28 cellular contexts compared by ENCODE assay signal in genomic region chr2:34664266-34664665, GRCh38.
"Had no signal": no experiment of that assay in that cellular context is flagged by ENCODE, and none has a peak within 500 bp of the region (broad histone marks: within the 10 kb centered on the region; RNA-seq: fewer than 3 reads in every experiment).

No MANE protein-coding gene starts in this region.

- H3K27me3 Mint-ChIP-seq: activated CD4-positive, alpha-beta memory T cell treated with anti-CD3 and anti-CD28 coated beads, Interleukin-2, amount 10 ng/mL, durations not matched to agents 7 days and 5 days; activated CD4-positive, alpha-beta T cell treated with anti-CD3 and anti-CD28 coated beads, Interleukin-2, amount 10 ng/mL, durations not matched to agents 7 days and 5 days; activated naive CD4-positive, alpha-beta T cell treated with anti-CD3 and anti-CD28 coated beads, Interleukin-2, amount 10 ng/mL, durations not matched to agents 7 days and 5 days; activated naive CD8-positive, alpha-beta T cell treated with anti-CD3 and anti-CD28 coated beads, Interleukin-2, amount 10 ng/mL, durations not matched to agents 7 days and 5 days; activated T-cell treated with anti-CD3 and anti-CD28 coated beads, Interleukin-2, amount 50 U/mL, for 24 hours; central memory CD8-positive, alpha-beta T cell; dendritic cell treated with granulocyte-macrophage colony-stimulating factor and Interleukin-4, amounts not matched to agents 40 ng/mL and 50 ng/mL, for 4 days had no signal

- H3K4me3 Mint-ChIP-seq: activated CD4-positive, alpha-beta memory T cell treated with anti-CD3 and anti-CD28 coated beads, Interleukin-2, amount 10 ng/mL, durations not matched to agents 7 days and 5 days; activated CD4-positive, alpha-beta T cell treated with anti-CD3 and anti-CD28 coated beads, Interleukin-2, amount 10 ng/mL, durations not matched to agents 7 days and 5 days; activated naive CD4-positive, alpha-beta T cell treated with anti-CD3 and anti-CD28 coated beads, Interleukin-2, amount 10 ng/mL, durations not matched to agents 7 days and 5 days; activated naive CD8-positive, alpha-beta T cell treated with anti-CD3 and anti-CD28 coated beads, Interleukin-2, amount 10 ng/mL, durations not matched to agents 7 days and 5 days; activated T-cell treated with anti-CD3 and anti-CD28 coated beads, Interleukin-2, amount 50 U/mL, for 24 hours; activated T-cell treated with anti-CD3 and anti-CD28 coated beads, Interleukin-2, amount 50 U/mL, for 72 hours; central memory CD8-positive, alpha-beta T cell; dendritic cell treated with granulocyte-macrophage colony-stimulating factor and Interleukin-4, amounts not matched to agents 40 ng/mL and 50 ng/mL, for 4 days; endodermal cell; T-helper 1 cell treated with Interleukin-12 subunit alpha and Interleukin-12 subunit beta and Interleukin-4 antibody, amounts not matched to agents 30 μg/mL and 1 μg/mL, for 36 hours had no signal

- ATAC-seq: activated naive CD4-positive, alpha-beta T cell treated with anti-CD3 and anti-CD28 coated beads, Interleukin-2, amount 50 U/mL, for 72 hours; activated T-cell treated with anti-CD3 and anti-CD28 coated beads, Interleukin-2, amount 50 U/mL, for 72 hours; esophagus mucosa; gastrocnemius medialis had no signal

- H3K27ac Mint-ChIP-seq: activated CD4-positive, alpha-beta memory T cell treated with anti-CD3 and anti-CD28 coated beads, Interleukin-2, amount 10 ng/mL, durations not matched to agents 7 days and 5 days; activated CD4-positive, alpha-beta T cell treated with anti-CD3 and anti-CD28 coated beads, Interleukin-2, amount 10 ng/mL, durations not matched to agents 7 days and 5 days; activated naive CD4-positive, alpha-beta T cell treated with anti-CD3 and anti-CD28 coated beads, Interleukin-2, amount 10 ng/mL, durations not matched to agents 7 days and 5 days; activated naive CD4-positive, alpha-beta T cell treated with anti-CD3 and anti-CD28 coated beads, Interleukin-2, amount 50 U/mL, for 72 hours; activated naive CD8-positive, alpha-beta T cell treated with anti-CD3 and anti-CD28 coated beads, Interleukin-2, amount 10 ng/mL, durations not matched to agents 7 days and 5 days; activated T-cell treated with anti-CD3 and anti-CD28 coated beads, Interleukin-2, amount 50 U/mL, for 24 hours; activated T-cell treated with anti-CD3 and anti-CD28 coated beads, Interleukin-2, amount 50 U/mL, for 72 hours; dendritic cell treated with granulocyte-macrophage colony-stimulating factor and Interleukin-4, amounts not matched to agents 40 ng/mL and 50 ng/mL, for 4 days; endodermal cell; T-helper 1 cell treated with Interleukin-12 subunit alpha and Interleukin-12 subunit beta and Interleukin-4 antibody, amounts not matched to agents 30 μg/mL and 1 μg/mL, for 36 hours had no signal

- H3K4me1 ChIP-seq: ascending aorta, gastrocnemius medialis had no signal

- H3K27ac ChIP-seq: ascending aorta, brain microvascular endothelial cell, coronary artery, dorsolateral prefrontal cortex, gastrocnemius medialis had no signal

- H3K9me3 ChIP-seq: ascending aorta, gastrocnemius medialis had no signal

- H3K4me1 Mint-ChIP-seq: activated CD4-positive, alpha-beta memory T cell treated with anti-CD3 and anti-CD28 coated beads, Interleukin-2, amount 10 ng/mL, durations not matched to agents 7 days and 5 days; activated CD4-positive, alpha-beta T cell treated with anti-CD3 and anti-CD28 coated beads, Interleukin-2, amount 10 ng/mL, durations not matched to agents 7 days and 5 days; activated naive CD4-positive, alpha-beta T cell treated with anti-CD3 and anti-CD28 coated beads, Interleukin-2, amount 10 ng/mL, durations not matched to agents 7 days and 5 days; activated naive CD8-positive, alpha-beta T cell treated with anti-CD3 and anti-CD28 coated beads, Interleukin-2, amount 10 ng/mL, durations not matched to agents 7 days and 5 days; central memory CD8-positive, alpha-beta T cell had no signal

- H3K9me3 Mint-ChIP-seq: activated CD4-positive, alpha-beta memory T cell treated with anti-CD3 and anti-CD28 coated beads, Interleukin-2, amount 10 ng/mL, durations not matched to agents 7 days and 5 days; activated CD4-positive, alpha-beta T cell treated with anti-CD3 and anti-CD28 coated beads, Interleukin-2, amount 10 ng/mL, durations not matched to agents 7 days and 5 days; activated naive CD4-positive, alpha-beta T cell treated with anti-CD3 and anti-CD28 coated beads, Interleukin-2, amount 10 ng/mL, durations not matched to agents 7 days and 5 days; endodermal cell; T-helper 1 cell treated with Interleukin-12 subunit alpha and Interleukin-12 subunit beta and Interleukin-4 antibody, amounts not matched to agents 30 μg/mL and 1 μg/mL, for 36 hours had no signal

- DNase-seq: activated CD4-positive, alpha-beta memory T cell treated with anti-CD3 and anti-CD28 coated beads, Interleukin-2, amount 10 ng/mL, durations not matched to agents 7 days and 5 days; activated CD4-positive, alpha-beta T cell treated with anti-CD3 and anti-CD28 coated beads for 1 hour; activated CD4-positive, alpha-beta T cell treated with anti-CD3 and anti-CD28 coated beads for 4 hours; activated CD4-positive, alpha-beta T cell treated with anti-CD3 and anti-CD28 coated beads, Interleukin-2, amount 10 ng/mL, durations not matched to agents 7 days and 5 days; activated CD4-positive, alpha-beta T cell treated with anti-CD3 and anti-CD28 coated beads, Interleukin-2, amount 50 U/mL, for 4 hours; activated CD8-positive, alpha-beta memory T cell treated with anti-CD3 and anti-CD28 coated beads, Interleukin-2, amount 50 U/mL, for 48 hours; activated gamma-delta T cell; activated naive CD4-positive, alpha-beta T cell; activated naive CD4-positive, alpha-beta T cell treated with anti-CD3 and anti-CD28 coated beads, Interleukin-2, amount 10 ng/mL, durations not matched to agents 7 days and 5 days; activated naive CD8-positive, alpha-beta T cell treated with anti-CD3 and anti-CD28 coated beads, Interleukin-2, amount 10 ng/mL, durations not matched to agents 7 days and 5 days; activated T-cell treated with anti-CD3 and anti-CD28 coated beads for 4 hours; activated T-cell treated with anti-CD3 and anti-CD28 coated beads, Interleukin-2, amount 50 U/mL, for 24 hours; activated T-cell treated with anti-CD3 and anti-CD28 coated beads, Interleukin-2, amount 50 U/mL, for 72 hours; brain microvascular endothelial cell; dorsolateral prefrontal cortex; effector memory CD4-positive, alpha-beta T cell; endodermal cell; foreskin fibroblast; gastrocnemius medialis; T1000 had no signal

- H3K4me3 ChIP-seq: ascending aorta, coronary artery, dorsolateral prefrontal cortex, gastrocnemius medialis had no signal

- H3K36me3 Mint-ChIP-seq: activated naive CD4-positive, alpha-beta T cell treated with anti-CD3 and anti-CD28 coated beads, Interleukin-2, amount 10 ng/mL, durations not matched to agents 7 days and 5 days; activated naive CD4-positive, alpha-beta T cell treated with anti-CD3 and anti-CD28 coated beads, Interleukin-2, amount 50 U/mL, for 72 hours; activated naive CD8-positive, alpha-beta T cell treated with anti-CD3 and anti-CD28 coated beads, Interleukin-2, amount 10 ng/mL, durations not matched to agents 7 days and 5 days had no signal

- H3K36me3 ChIP-seq: ascending aorta, brain microvascular endothelial cell, gastrocnemius medialis had no signal

- H3K27me3 ChIP-seq: ascending aorta, brain microvascular endothelial cell, dorsolateral prefrontal cortex, gastrocnemius medialis had no signal

- FAIRE-seq: bronchial epithelial cell had no signal
